Comparison of ENCODE assay signal across 1 cellular context in the genomic region with DNA sequence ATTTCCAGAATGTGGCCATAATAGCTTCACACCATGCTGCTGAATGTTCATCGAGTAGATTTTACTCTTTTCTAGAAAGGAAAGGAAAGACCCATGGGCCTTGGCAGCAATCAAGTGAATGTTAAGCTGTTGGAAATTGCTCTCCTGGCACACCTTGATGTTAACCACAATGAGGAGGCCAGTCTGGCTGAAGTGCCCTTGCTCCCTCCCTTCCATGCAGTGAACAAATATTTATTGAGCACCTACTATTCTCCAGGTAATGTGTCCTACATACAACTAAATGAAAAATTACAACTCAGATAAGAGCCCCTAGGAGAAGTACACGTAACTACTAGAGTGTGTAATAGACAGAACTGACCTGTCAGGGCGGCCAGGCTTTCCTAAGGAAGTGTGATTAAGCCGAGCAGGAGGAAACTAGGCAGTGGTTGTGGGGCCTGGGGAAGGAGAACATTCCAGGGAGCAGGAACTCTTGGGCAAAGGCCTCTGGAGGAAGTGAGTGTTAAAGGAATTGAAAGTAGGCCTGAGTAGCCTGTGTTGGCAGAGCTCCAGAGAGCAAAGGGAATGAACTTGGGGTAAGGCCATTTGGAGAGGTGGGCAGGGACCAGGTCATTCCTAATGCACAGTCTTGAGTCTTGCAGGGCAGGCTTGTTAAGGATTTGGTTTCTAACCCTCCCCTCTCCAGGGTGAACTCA.
TF ChIP-seq lines count a peak whose summit lies in the region.

No MANE protein-coding gene starts in this region.

TF ChIP-seq in HepG2, 621 proteins besides CTCF, POLR2A, EP300 and RAD21:
- TF ChIP-seq, protein P1, sequence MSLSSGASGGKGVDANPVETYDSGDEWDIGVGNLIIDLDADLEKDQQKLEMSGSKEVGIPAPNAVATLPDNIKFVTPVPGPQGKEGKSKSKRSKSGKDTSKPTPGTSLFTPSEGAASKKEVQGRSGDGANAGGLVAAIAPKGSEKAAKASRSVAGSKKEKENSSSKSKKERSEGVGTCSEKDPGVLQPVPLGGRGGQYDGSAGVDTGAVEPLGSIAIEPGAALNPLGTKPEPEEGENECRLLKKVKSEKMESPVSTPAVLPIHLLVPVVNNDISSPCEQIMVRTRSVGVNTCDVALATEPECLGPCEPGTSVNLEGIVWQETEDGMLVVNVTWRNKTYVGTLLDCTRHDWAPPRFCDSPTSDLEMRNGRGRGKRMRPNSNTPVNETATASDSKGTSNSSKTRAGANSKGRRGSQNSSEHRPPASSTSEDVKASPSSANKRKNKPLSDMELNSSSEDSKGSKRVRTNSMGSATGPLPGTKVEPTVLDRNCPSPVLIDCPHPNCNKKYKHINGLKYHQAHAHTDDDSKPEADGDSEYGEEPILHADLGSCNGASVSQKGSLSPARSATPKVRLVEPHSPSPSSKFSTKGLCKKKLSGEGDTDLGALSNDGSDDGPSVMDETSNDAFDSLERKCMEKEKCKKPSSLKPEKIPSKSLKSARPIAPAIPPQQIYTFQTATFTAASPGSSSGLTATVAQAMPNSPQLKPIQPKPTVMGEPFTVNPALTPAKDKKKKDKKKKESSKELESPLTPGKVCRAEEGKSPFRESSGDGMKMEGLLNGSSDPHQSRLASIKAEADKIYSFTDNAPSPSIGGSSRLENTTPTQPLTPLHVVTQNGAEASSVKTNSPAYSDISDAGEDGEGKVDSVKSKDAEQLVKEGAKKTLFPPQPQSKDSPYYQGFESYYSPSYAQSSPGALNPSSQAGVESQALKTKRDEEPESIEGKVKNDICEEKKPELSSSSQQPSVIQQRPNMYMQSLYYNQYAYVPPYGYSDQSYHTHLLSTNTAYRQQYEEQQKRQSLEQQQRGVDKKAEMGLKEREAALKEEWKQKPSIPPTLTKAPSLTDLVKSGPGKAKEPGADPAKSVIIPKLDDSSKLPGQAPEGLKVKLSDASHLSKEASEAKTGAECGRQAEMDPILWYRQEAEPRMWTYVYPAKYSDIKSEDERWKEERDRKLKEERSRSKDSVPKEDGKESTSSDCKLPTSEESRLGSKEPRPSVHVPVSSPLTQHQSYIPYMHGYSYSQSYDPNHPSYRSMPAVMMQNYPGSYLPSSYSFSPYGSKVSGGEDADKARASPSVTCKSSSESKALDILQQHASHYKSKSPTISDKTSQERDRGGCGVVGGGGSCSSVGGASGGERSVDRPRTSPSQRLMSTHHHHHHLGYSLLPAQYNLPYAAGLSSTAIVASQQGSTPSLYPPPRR (CRISPR knock-in tag; IDR thresholded peaks at IDR 0.05; ENCODE audit: borderline replicate concordance) = no peak
- TF ChIP-seq, protein P2, sequence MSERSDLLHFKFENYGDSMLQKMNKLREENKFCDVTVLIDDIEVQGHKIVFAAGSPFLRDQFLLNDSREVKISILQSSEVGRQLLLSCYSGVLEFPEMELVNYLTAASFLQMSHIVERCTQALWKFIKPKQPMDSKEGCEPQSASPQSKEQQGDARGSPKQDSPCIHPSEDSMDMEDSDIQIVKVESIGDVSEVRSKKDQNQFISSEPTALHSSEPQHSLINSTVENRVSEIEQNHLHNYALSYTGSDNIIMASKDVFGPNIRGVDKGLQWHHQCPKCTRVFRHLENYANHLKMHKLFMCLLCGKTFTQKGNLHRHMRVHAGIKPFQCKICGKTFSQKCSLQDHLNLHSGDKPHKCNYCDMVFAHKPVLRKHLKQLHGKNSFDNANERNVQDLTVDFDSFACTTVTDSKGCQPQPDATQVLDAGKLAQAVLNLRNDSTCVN (CRISPR knock-in tag; IDR thresholded peaks at IDR 0.05; ENCODE audit: borderline replicate concordance) = no peak
- TF ChIP-seq, protein P3, sequence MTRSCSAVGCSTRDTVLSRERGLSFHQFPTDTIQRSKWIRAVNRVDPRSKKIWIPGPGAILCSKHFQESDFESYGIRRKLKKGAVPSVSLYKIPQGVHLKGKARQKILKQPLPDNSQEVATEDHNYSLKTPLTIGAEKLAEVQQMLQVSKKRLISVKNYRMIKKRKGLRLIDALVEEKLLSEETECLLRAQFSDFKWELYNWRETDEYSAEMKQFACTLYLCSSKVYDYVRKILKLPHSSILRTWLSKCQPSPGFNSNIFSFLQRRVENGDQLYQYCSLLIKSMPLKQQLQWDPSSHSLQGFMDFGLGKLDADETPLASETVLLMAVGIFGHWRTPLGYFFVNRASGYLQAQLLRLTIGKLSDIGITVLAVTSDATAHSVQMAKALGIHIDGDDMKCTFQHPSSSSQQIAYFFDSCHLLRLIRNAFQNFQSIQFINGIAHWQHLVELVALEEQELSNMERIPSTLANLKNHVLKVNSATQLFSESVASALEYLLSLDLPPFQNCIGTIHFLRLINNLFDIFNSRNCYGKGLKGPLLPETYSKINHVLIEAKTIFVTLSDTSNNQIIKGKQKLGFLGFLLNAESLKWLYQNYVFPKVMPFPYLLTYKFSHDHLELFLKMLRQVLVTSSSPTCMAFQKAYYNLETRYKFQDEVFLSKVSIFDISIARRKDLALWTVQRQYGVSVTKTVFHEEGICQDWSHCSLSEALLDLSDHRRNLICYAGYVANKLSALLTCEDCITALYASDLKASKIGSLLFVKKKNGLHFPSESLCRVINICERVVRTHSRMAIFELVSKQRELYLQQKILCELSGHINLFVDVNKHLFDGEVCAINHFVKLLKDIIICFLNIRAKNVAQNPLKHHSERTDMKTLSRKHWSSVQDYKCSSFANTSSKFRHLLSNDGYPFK (CRISPR knock-in tag; IDR thresholded peaks at IDR 0.05; ENCODE audit: borderline replicate concordance) = no peak
- TF ChIP-seq SMYD3 (CRISPR knock-in tag; IDR thresholded peaks at IDR 0.05) = no peak
- TF ChIP-seq DR1 (CRISPR knock-in tag; IDR thresholded peaks at IDR 0.05) = no peak
